ENCODE assay signal across 8 cellular contexts in the genomic region with DNA sequence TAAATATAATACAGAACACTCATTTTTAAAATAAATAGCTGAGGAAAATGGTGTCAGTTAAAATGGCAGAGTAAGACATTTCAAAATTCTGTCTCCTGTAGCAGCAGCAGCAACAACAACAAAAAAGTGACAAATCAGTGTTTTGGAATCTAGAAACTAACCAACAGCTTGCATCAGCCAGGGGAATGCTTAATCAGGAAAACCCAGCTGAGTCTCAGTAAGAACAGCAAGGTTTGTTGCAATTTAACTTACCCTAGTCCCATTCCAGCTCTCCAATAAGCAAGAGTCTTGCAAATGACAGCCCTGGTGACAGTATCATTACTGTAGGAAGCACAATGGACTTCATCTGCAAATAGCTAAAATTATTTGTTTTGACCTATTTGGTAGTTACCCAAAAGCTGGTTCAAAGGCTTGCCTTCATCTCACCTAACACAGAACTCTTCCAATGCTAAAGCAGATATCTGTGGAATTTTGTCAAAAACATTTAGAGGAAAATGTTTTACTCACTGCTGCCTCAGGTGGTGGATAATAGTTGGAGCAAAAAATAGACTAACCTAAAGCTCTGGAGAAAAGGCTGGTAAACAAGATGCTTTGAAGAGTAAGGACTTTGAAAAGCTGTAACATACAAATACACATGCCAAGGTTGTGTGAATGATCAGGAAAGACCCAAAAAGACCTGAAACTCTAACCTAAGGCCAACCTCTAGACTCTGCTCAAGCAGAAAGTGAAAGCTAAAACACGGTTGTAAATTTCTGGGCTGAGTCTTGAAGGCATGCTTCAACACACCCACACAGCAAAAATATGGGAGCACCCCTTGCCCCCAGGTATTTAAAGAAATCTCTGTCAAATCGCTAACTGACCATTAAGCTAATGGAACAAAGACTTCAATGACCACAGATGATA. TPM values are rescaled to one million over a fixed set of nuclear protein-coding genes. Genes with fewer than 3 reads are reported as not detected.
DNase-seq lines count a peak whose midpoint lies in the region; ATAC-seq and TF ChIP-seq lines count a peak whose summit lies in the region.

No MANE protein-coding gene starts in this region.

- CTCF ChIA-PET in PC-3 (lab: Charles Lee), result interaction anchor here (0.6 to 1.5 kb wide), 4 partner anchors 10 to 87 kb away, joined by 3 to 10 read pairs (median 8); a partner anchor contains a TSS

- H3K27me3 Mint-ChIP-seq in natural killer cell (ENCODE audit: low read depth in 2 of 2), result peaks cover 16 to 50% of the 10 kb centered on the region in 2 donors

- no peak for TF ChIP-seq RAD21 in liver (IDR thresholded peaks at IDR 0.05)

- TF ChIP-seq CTCF in GM12874 (IDR thresholded peaks at IDR 0.05; ENCODE audit: insufficient read depth, low read depth, low read length) (peak; percentile 35; the same call in 1 of the 2 replicates), PC-3 (conservative IDR thresholded peaks at IDR 0.05; ENCODE audit: low read depth, low read length) (peak; percentile 75), liver (IDR thresholded peaks at IDR 0.05; ENCODE audit: low read depth, low read length, missing input control) (peak; percentile 23), natural killer cell (IDR thresholded peaks at IDR 0.05) (no peak)

- H3K9me3 ChIP-seq in PC-3 (ENCODE audit: low read length) (no peaks in the 10 kb centered on the region), liver (ENCODE audit: control insufficient read depth in 4 of 4, low read length in 3 of 4) (peaks cover 0 to 4% (median 0%) of the 10 kb centered on the region in 4 donors)

- DNase-seq in PC-3 (peak; percentile 50), GM19240 (ENCODE audit: insufficient read length, low spot score) (no peak), natural killer cell (no peak), GOT3 (lab: John Stamatoyannopoulos, UW) (no peak), pons (ENCODE audit: low spot score) (no peak)

- H3K79me2 ChIP-seq in PC-3 (ENCODE audit: low read length), result no peaks in the 10 kb centered on the region

- 49% methylated on average over 2 of the region's 2 CpGs for WGBS in liver

- H3K4me1 ChIP-seq in PC-3 (ENCODE audit: insufficient read depth, low read length) (no peaks in the 10 kb centered on the region; the same call in 1 of the 2 replicates), liver (ENCODE audit: control insufficient read depth in 4 of 4, insufficient read depth in 4 of 4, low read length in 3 of 4) (no peaks in the 10 kb centered on the region)

- H3K9ac ChIP-seq in PC-3 (ENCODE audit: low read length) (no peak overlapping the region), liver (ENCODE audit: low read depth in 1 of 2, low read length in 2 of 2) (no peak overlapping the region)

- no peaks in the 10 kb centered on the region for H4K20me1 ChIP-seq in PC-3 (ENCODE audit: low read length)

- POLR2A ChIA-PET in PC-3 (lab: Charles Lee; ENCODE audit: unreplicated experiment), result no interaction called here

- no peaks in the 10 kb centered on the region for H3K36me3 Mint-ChIP-seq in natural killer cell

- H3K27ac Mint-ChIP-seq in natural killer cell, result no peak overlapping the region

- ATAC-seq in GM21786 (IDR thresholded peaks at IDR 0.05; ENCODE audit: unreplicated experiment), result peak; percentile 77
- ATAC-seq in PC-3, result peak; percentile 68
- ATAC-seq in natural killer cell, result no peak

- H3K4me1 Mint-ChIP-seq in natural killer cell, result no peaks in the 10 kb centered on the region

- H3K9me3 Mint-ChIP-seq in natural killer cell, result peaks cover 0 to 3% of the 10 kb centered on the region in 2 donors

- 0 out of 2 replicates have a peak overlapping the region, but pooled peaks have one; percentile 6 for H3K4me2 ChIP-seq in PC-3 (ENCODE audit: low read length)

- H3K4me3 Mint-ChIP-seq in natural killer cell, result no peak overlapping the region

- H3K9me2 ChIP-seq in PC-3 (replicated peaks; ENCODE audit: low read length), result no peaks in the 10 kb centered on the region

- peak overlapping the region; percentile 26; the same call in 1 of the 2 replicates for H2AFZ ChIP-seq in PC-3 (ENCODE audit: low read length)

- no peak overlapping the region for H3K27ac ChIP-seq in PC-3 (ENCODE audit: low read length)
- H3K27ac ChIP-seq in liver (ENCODE audit: low read depth in 1 of 2, low read length in 2 of 2), result no peak overlapping the region

- no peak overlapping the region for H3K4me3 ChIP-seq in PC-3 (ENCODE audit: low read length)
- no peak overlapping the region for H3K4me3 ChIP-seq in liver (ENCODE audit: low read depth in 1 of 3, low read length in 3 of 3)

- H3F3A ChIP-seq in PC-3 (ENCODE audit: low read length, unreplicated experiment), result no peaks in the 10 kb centered on the region

- BruUV-seq in PC-3 (replicated peaks; lab: Mats Ljungman, UMichigan), result no TSS peak

- H3K27me3 ChIP-seq in PC-3 (ENCODE audit: low read length) (no peaks in the 10 kb centered on the region), liver (ENCODE audit: control insufficient read depth in 4 of 4, insufficient read depth in 4 of 4, low read length in 3 of 4) (peaks cover 0 to 2% (median 0%) of the 10 kb centered on the region in 4 donors)

- intact Hi-C loops in PC-3 (cut with micrococcal nuclease), result loop anchor here (2.0 kb wide), 1 partner anchor 40 kb away; no protein-coding TSS in a partner anchor
- intact Hi-C loops in natural killer cell (cut with micrococcal nuclease), result no loop called here

- H3K36me3 ChIP-seq in PC-3 (ENCODE audit: low read depth, low read length) (no peaks in the 10 kb centered on the region), liver (ENCODE audit: control insufficient read depth in 4 of 4, insufficient read depth in 3 of 4, low read depth in 1 of 4, low read length in 3 of 4) (no peaks in the 10 kb centered on the region)

TF ChIP-seq in liver, 16 proteins besides CTCF, POLR2A, EP300 and RAD21:
- TF ChIP-seq GABPA (IDR thresholded peaks at IDR 0.05 in 1 of 2, conservative IDR thresholded peaks at IDR 0.05 in 1 of 2) (no peak), SP1 (IDR thresholded peaks at IDR 0.05) (no peak), EGR1 (IDR thresholded peaks at IDR 0.05; ENCODE audit: low read depth in 2 of 2) (no peak)
- TF ChIP-seq, protein P1, sequence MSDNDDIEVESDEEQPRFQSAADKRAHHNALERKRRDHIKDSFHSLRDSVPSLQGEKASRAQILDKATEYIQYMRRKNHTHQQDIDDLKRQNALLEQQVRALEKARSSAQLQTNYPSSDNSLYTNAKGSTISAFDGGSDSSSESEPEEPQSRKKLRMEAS (IDR thresholded peaks at IDR 0.05), result no peak

RNA-seq across cellular contexts. Expression of a gene that starts 9.9 kb away (rescaled TPM):
- total RNA-seq in PC-3 (2014; rRNA removed) (12.2 and 14.9 TPM in 2 replicates), liver (1 to 10 TPM in 1 of 2 donors, under 1 TPM in 1; 0.59 to 2.3 TPM), natural killer cell (under 1 TPM in 2 of 3 donors, not detected in 1; 0.21 to 0.40 TPM)
- polyA plus RNA-seq in liver, result under 1 TPM; 0.23 to 0.49 TPM

Comparison
In these comparisons a context has a peak if more than half of its experiments do, and no peak if none do; other contexts are left out.
1. ATAC-seq: peak in GM21786 (single experiment) and PC-3 (single experiment); none in natural killer cell (0 of 3).